1 cellular context compared by ENCODE assay signal in genomic region chr5:159682623-159683022, GRCh38.
TF ChIP-seq lines count a peak whose summit lies in the region.

No MANE protein-coding gene starts in this region.

TF ChIP-seq in IMR-90, 13 proteins besides CTCF, POLR2A, EP300 and RAD21 (continued from another document):
- no peak for TF ChIP-seq ELK1 (IDR thresholded peaks at IDR 0.05; ENCODE audit: borderline replicate concordance, low read depth, low read length)
- no peak for TF ChIP-seq MAFK (IDR thresholded peaks at IDR 0.05; ENCODE audit: low read depth, low read length)
- no peak for TF ChIP-seq CEBPB (IDR thresholded peaks at IDR 0.05; ENCODE audit: low read depth, low read length)
- TF ChIP-seq FOS (IDR thresholded peaks at IDR 0.05; ENCODE audit: low read depth, low read length), result no peak
- no peak for TF ChIP-seq SMC3 (IDR thresholded peaks at IDR 0.05; ENCODE audit: low read depth, low read length)
- no peak for TF ChIP-seq CHD1 (IDR thresholded peaks at IDR 0.05; ENCODE audit: low read depth, low read length)
TF ChIP-seq in IMR-90: peak in this region for 0.
